In genomic region chr4:147769386-147769785, GRCh38 we compare ENCODE assay signal across 22 cellular contexts. TPM values are rescaled to one million over a fixed set of nuclear protein-coding genes. Genes with fewer than 3 reads are reported as not detected.
DNase-seq lines count a peak whose midpoint lies in the region; ATAC-seq, FAIRE-seq and TF ChIP-seq lines count a peak whose summit lies in the region.
"Had no signal": no experiment of that assay in that cellular context is flagged by ENCODE, and none has a peak within 500 bp of the region (broad histone marks: within the 10 kb centered on the region; RNA-seq: fewer than 3 reads in every experiment).

No MANE protein-coding gene starts in this region.

- H3K4me1 Mint-ChIP-seq in activated T-cell treated with anti-CD3 and anti-CD28 coated beads, Interleukin-2, amount 50 U/mL, for 24 hours (ENCODE audit: low read depth), result peaks cover 33% of the 10 kb centered on the region
- H3K4me1 Mint-ChIP-seq: T-cell had no signal

- H3K27me3 ChIP-seq in psoas muscle (ENCODE audit: insufficient read depth in 3 of 3, low read length in 2 of 3), result no peaks in the 10 kb centered on the region
- H3K27me3 ChIP-seq: thyroid gland had no signal

- no peak for ATAC-seq in psoas muscle
- ATAC-seq: lower lobe of right lung, T-cell had no signal

- H3K27ac Mint-ChIP-seq in activated T-cell treated with anti-CD3 and anti-CD28 coated beads, Interleukin-2, amount 50 U/mL, for 24 hours, result peak overlapping the region; percentile 61
- H3K27ac Mint-ChIP-seq: activated T-helper 1 cell treated with anti-CD3 and anti-CD28 coated beads, Interleukin-12 subunit alpha, Interleukin-12 subunit beta, Interleukin-2, Interleukin-4 antibody, amounts not matched to agents 30 ng/mL and 10 ng/mL and 1 ng/mL, durations not matched to agents 14 hours and 24 hours and 36 hours; immature natural killer cell; T-cell had no signal

- no peaks in the 10 kb centered on the region for H3K27me3 Mint-ChIP-seq in activated T-cell treated with anti-CD3 and anti-CD28 coated beads, Interleukin-2, amount 50 U/mL, for 24 hours
- H3K27me3 Mint-ChIP-seq: T-cell had no signal

- H3K9me3 Mint-ChIP-seq in activated T-cell treated with anti-CD3 and anti-CD28 coated beads, Interleukin-2, amount 50 U/mL, for 24 hours, result no peaks in the 10 kb centered on the region
- H3K9me3 Mint-ChIP-seq: activated T-helper 1 cell treated with anti-CD3 and anti-CD28 coated beads, Interleukin-12 subunit alpha, Interleukin-12 subunit beta, Interleukin-2, Interleukin-4 antibody, amounts not matched to agents 30 ng/mL and 10 ng/mL and 1 ng/mL, durations not matched to agents 14 hours and 24 hours and 36 hours; immature natural killer cell; T-cell had no signal

- TF ChIP-seq CTCF in choroid plexus epithelial cell (conservative IDR thresholded peaks at IDR 0.05; ENCODE audit: low read depth, low read length) (no peak), psoas muscle (IDR thresholded peaks at IDR 0.05) (no peak)

- H3K36me3 ChIP-seq in psoas muscle (ENCODE audit: insufficient read depth in 1 of 2, low read depth in 1 of 2), result no peaks in the 10 kb centered on the region
- H3K36me3 ChIP-seq: lower lobe of right lung, thyroid gland had no signal

- no peak overlapping the region for H3K4me3 ChIP-seq in choroid plexus epithelial cell (ENCODE audit: low read depth, low read length)
- no peak overlapping the region for H3K4me3 ChIP-seq in psoas muscle
- H3K4me3 ChIP-seq: lower lobe of right lung, thyroid gland had no signal

- H3K27ac ChIP-seq in psoas muscle, result peak overlapping the region; percentile 90
- H3K27ac ChIP-seq: lower lobe of right lung, thyroid gland had no signal

- no peak for DNase-seq in activated T-cell treated with anti-CD3 and anti-CD28 coated beads, Interleukin-2, amount 50 U/mL, for 24 hours
- DNase-seq in activated T-cell treated with anti-CD3 and anti-CD28 coated beads, Interleukin-2, amount 50 U/mL, for 1 hour, result no peak
- DNase-seq in RCC 7860 (ENCODE audit: low spot score), result peak; percentile 8
- DNase-seq in choroid plexus epithelial cell (ENCODE audit: low read depth), result peak; percentile 63
- DNase-seq in psoas muscle, result no peak
- DNase-seq in NCI-H526 (lab: John Stamatoyannopoulos, UW), result no peak
- no peak for DNase-seq in HuH-7 (ENCODE audit: low spot score)
- DNase-seq in NCI-H345 (lab: John Stamatoyannopoulos, UW), result no peak
- DNase-seq: cortex of kidney; DMS79 treated with DMSO at 0.1 percent for 48 hours; immature natural killer cell; Kasumi-1; lower lobe of right lung; NCI-H1092; NCI-H187 treated with DMSO at 0.1 percent for 48 hours; OCI-M1; small intestine; stimulated activated naive CD4-positive, alpha-beta T cell; T-cell; thyroid gland had no signal

- FAIRE-seq in RCC 7860 (lab: Jason Lieb, UNC), result peak; percentile 36
- FAIRE-seq: A204.1, small intestine had no signal

- 92 to 93% (median 92%) methylated on average over 4 of the region's 4 CpGs for WGBS in psoas muscle, 3 donors

- intact Hi-C loops in psoas muscle (cut with DNase I), result no loop called here

- no peak overlapping the region for H3K4me3 Mint-ChIP-seq in activated T-cell treated with anti-CD3 and anti-CD28 coated beads, Interleukin-2, amount 50 U/mL, for 24 hours
- H3K4me3 Mint-ChIP-seq: activated T-helper 1 cell treated with anti-CD3 and anti-CD28 coated beads, Interleukin-12 subunit alpha, Interleukin-12 subunit beta, Interleukin-2, Interleukin-4 antibody, amounts not matched to agents 30 ng/mL and 10 ng/mL and 1 ng/mL, durations not matched to agents 14 hours and 24 hours and 36 hours; immature natural killer cell; T-cell had no signal

- H3K36me3 Mint-ChIP-seq in activated T-cell treated with anti-CD3 and anti-CD28 coated beads, Interleukin-2, amount 50 U/mL, for 24 hours (ENCODE audit: low read depth), result no peaks in the 10 kb centered on the region
- H3K36me3 Mint-ChIP-seq: immature natural killer cell had no signal

- H3K9me3 ChIP-seq in psoas muscle, result no peaks in the 10 kb centered on the region
- H3K9me3 ChIP-seq: lower lobe of right lung, thyroid gland had no signal

- H3K4me1 ChIP-seq in psoas muscle, result peaks cover 64% of the 10 kb centered on the region

RNA-seq across cellular contexts. Expression of gene ARHGAP10, which starts 37.5 kb away (rescaled TPM):
- 10 to 100 TPM; 34.0 to 43.5 (median 37.3) TPM for total RNA-seq in psoas muscle
- polyA plus RNA-seq in psoas muscle, result 10 to 100 TPM; 28.8 to 30.3 (median 28.8) TPM

Comparison
In these comparisons a context has a peak if more than half of its experiments do, and no peak if none do; other contexts are left out.
1. DNase-seq: peak in RCC 7860 (single experiment) and choroid plexus epithelial cell (single experiment); none in activated T-cell treated with anti-CD3 and anti-CD28 coated beads, Interleukin-2, amount 50 U/mL, for 24 hours (single experiment), activated T-cell treated with anti-CD3 and anti-CD28 coated beads, Interleukin-2, amount 50 U/mL, for 1 hour (single experiment), psoas muscle (0 of 2), NCI-H526 (0 of 2), HuH-7 (single experiment) and NCI-H345 (single experiment).